Comparison of ENCODE assay signal across 8 cellular contexts in genomic region chr2:191321861-191322662, GRCh38.
A peak's percentile ranks its signal among the peaks of the same experiment; 100 is the strongest.
DNase-seq lines count a peak whose midpoint lies in the region; ATAC-seq lines count a peak whose summit lies in the region.

No MANE protein-coding gene starts in this region.

- CTCF ChIA-PET in activated CD4-positive, alpha-beta T cell treated with anti-CD3 and anti-CD28 coated beads for 36 hours (lab: Charles Lee), result interaction anchor here (0.7 kb wide), 1 partner anchor 132 kb away, joined by 3 read pairs; no protein-coding TSS in a partner anchor

- H3K9me3 Mint-ChIP-seq in activated CD4-positive, alpha-beta T cell treated with anti-CD3 and anti-CD28 coated beads for 36 hours (ENCODE audit: low read depth), result no peaks in the 10 kb centered on the region

- H3K4me3 Mint-ChIP-seq in activated CD4-positive, alpha-beta T cell treated with anti-CD3 and anti-CD28 coated beads for 36 hours, result no peak overlapping the region

- H3K27ac Mint-ChIP-seq in activated CD4-positive, alpha-beta T cell treated with anti-CD3 and anti-CD28 coated beads for 36 hours, result no peak overlapping the region

- peak; percentile 14 for DNase-seq in activated CD4-positive, alpha-beta T cell treated with anti-CD3 and anti-CD28 coated beads for 36 hours
- no peak for DNase-seq in activated CD4-positive, alpha-beta T cell treated with anti-CD3 and anti-CD28 coated beads, Interleukin-2, amount 50 U/mL, for 4 hours
- DNase-seq in HS-5 (ENCODE audit: low read depth) (peak; percentile 64), T1000 (lab: John Stamatoyannopoulos, UW) (peak; percentile 63), left ventricle myocardium superior (no peak), DMS114 treated with DMSO at 0.1 percent for 48 hours (lab: John Stamatoyannopoulos, UW; ENCODE audit: unreplicated experiment) (no peak)

- no peaks in the 10 kb centered on the region for H3K36me3 Mint-ChIP-seq in activated CD4-positive, alpha-beta T cell treated with anti-CD3 and anti-CD28 coated beads for 36 hours (ENCODE audit: low read depth)

- POLR2A ChIA-PET in activated CD4-positive, alpha-beta T cell treated with anti-CD3 and anti-CD28 coated beads for 36 hours (lab: Charles Lee), result interaction anchor here (0.6 kb wide), 2 partner anchors 146 to 197 kb away, joined by 3 read pairs; no protein-coding TSS in a partner anchor

- H3K27me3 Mint-ChIP-seq in activated CD4-positive, alpha-beta T cell treated with anti-CD3 and anti-CD28 coated beads for 36 hours, result no peaks in the 10 kb centered on the region

- intact Hi-C loops in activated CD4-positive, alpha-beta T cell treated with anti-CD3 and anti-CD28 coated beads for 36 hours (cut with DNase I, micrococcal nuclease), result no loop called here
- intact Hi-C loops in left ventricle myocardium superior (cut with micrococcal nuclease), result no loop called here

- H3K4me1 Mint-ChIP-seq in activated CD4-positive, alpha-beta T cell treated with anti-CD3 and anti-CD28 coated beads for 36 hours, result peaks cover 13% of the 10 kb centered on the region

- ATAC-seq in activated CD4-positive, alpha-beta T cell treated with anti-CD3 and anti-CD28 coated beads for 36 hours, result no peak
- ATAC-seq in left ventricle myocardium superior, result peak; percentile 78
- no peak for ATAC-seq in HG03521 (IDR thresholded peaks at IDR 0.05; ENCODE audit: unreplicated experiment)
- no peak for ATAC-seq in HG02973 (IDR thresholded peaks at IDR 0.05; ENCODE audit: unreplicated experiment)

Comparison
In these comparisons a context has a peak if more than half of its experiments do, and no peak if none do; other contexts are left out.
1. DNase-seq: peak in activated CD4-positive, alpha-beta T cell treated with anti-CD3 and anti-CD28 coated beads for 36 hours (single experiment), HS-5 (single experiment) and T1000 (single experiment); none in activated CD4-positive, alpha-beta T cell treated with anti-CD3 and anti-CD28 coated beads, Interleukin-2, amount 50 U/mL, for 4 hours (0 of 2), left ventricle myocardium superior (single experiment) and DMS114 treated with DMSO at 0.1 percent for 48 hours (single experiment).